ENCODE assay signal across 8 cellular contexts in genomic region chr5:181187500-181188213, GRCh38. TPM values are rescaled to one million over a fixed set of nuclear protein-coding genes. Genes with fewer than 3 reads are reported as not detected.
A peak's percentile ranks its signal among the peaks of the same experiment; 100 is the strongest.
DNase-seq lines count a peak whose midpoint lies in the region; ATAC-seq and TF ChIP-seq lines count a peak whose summit lies in the region.

No MANE protein-coding gene starts in this region.

- DNase-seq in G401 (ENCODE audit: low spot score) (peak; percentile 86), RPMI8226 (peak; percentile 76), chondrocyte (ENCODE audit: low spot score) (no peak), right lobe of liver (peak in 1 of 3 donors; percentile 48), NCI-H748 (lab: John Stamatoyannopoulos, UW; ENCODE audit: unreplicated experiment) (no peak)
- DNase-seq in stimulated activated CD8-positive, alpha-beta memory T cell treated with anti-CD3 and anti-CD28 coated beads, Interleukin-15, amount 100 ng/mL, for 24 hours (ENCODE audit: low read depth), result peak; percentile 48

- TF ChIP-seq POLR2A in right lobe of liver (IDR thresholded peaks at IDR 0.05), result no peak

- no peak overlapping the region for H3K27ac ChIP-seq in right lobe of liver

- H3K4me3 ChIP-seq in right lobe of liver, result peak overlapping the region in 2 of 3 donors; percentile 71 to 88

- peak overlapping the region; percentile 98 for H3K27ac Mint-ChIP-seq in chondrocyte (ENCODE audit: unreplicated experiment)

- no peaks in the 10 kb centered on the region for H3K27me3 Mint-ChIP-seq in chondrocyte (ENCODE audit: low read depth)

- no peaks in the 10 kb centered on the region for H3K36me3 Mint-ChIP-seq in chondrocyte (ENCODE audit: low read depth)

- H3K4me3 Mint-ChIP-seq in chondrocyte (ENCODE audit: unreplicated experiment), result peak overlapping the region; percentile 93

- WGBS in right lobe of liver (ENCODE audit: insufficient coverage, low coverage, low lambda C conversion rate, missing lambda C conversion rate), result 6% methylated on average over 27 of the region's 37 CpGs

- intact Hi-C loops in right lobe of liver (cut with DNase I), result no loop called here

- H3K4me1 ChIP-seq in right lobe of liver, result peaks cover 0 to 18% (median 0%) of the 10 kb centered on the region in 4 donors

- in situ Hi-C loops in G401 (cut with HindIII; ENCODE audit: low sequenced_read_pairs), result no loop called here

- no peaks in the 10 kb centered on the region for H3K9me3 Mint-ChIP-seq in chondrocyte (ENCODE audit: low read depth)

- TF ChIP-seq CTCF in chondrocyte (IDR thresholded peaks at IDR 0.05), result peak; percentile 74
- peak in 2 of 4 donors; percentile 5 to 18 for TF ChIP-seq CTCF in right lobe of liver (IDR thresholded peaks at IDR 0.05)

- no peaks in the 10 kb centered on the region for H3K36me3 ChIP-seq in right lobe of liver

- no peaks in the 10 kb centered on the region for H3K9me3 ChIP-seq in right lobe of liver

- ATAC-seq in right lobe of liver, result no peak
- no peak for ATAC-seq in GM21360 (IDR thresholded peaks at IDR 0.05; ENCODE audit: unreplicated experiment)
- no peak for ATAC-seq in GM18520 (IDR thresholded peaks at IDR 0.05; ENCODE audit: unreplicated experiment)

- H3K4me1 Mint-ChIP-seq in chondrocyte (ENCODE audit: low read depth), result peaks cover 29% of the 10 kb centered on the region

- H3K27me3 ChIP-seq in right lobe of liver, result no peaks in the 10 kb centered on the region

RNA-seq across cellular contexts. Expression of gene TRIM7, which starts 17.3 kb away (rescaled TPM):
- 3.9 and 5.1 TPM in 2 replicates for total RNA-seq in G401 (2014; rRNA removed; shearing (Covaris generic))
- total RNA-seq in chondrocyte (4.2 to 8.1 TPM (median 5.7 TPM) in 3 replicates), right lobe of liver (1 to 10 TPM in 1 of 6 experiments, under 1 TPM in 4, not detected in 1; 0.07 to 1.4 (median 0.26) TPM)

RNA-seq across cellular contexts. Expression of gene TRIM41, which starts 35.4 kb away (rescaled TPM):
- total RNA-seq in G401 (2014; rRNA removed; shearing (Covaris generic)), result 23.0 and 27.3 TPM in 2 replicates
- total RNA-seq in chondrocyte, result 17.9 to 24.3 TPM (median 19.3 TPM) in 3 replicates
- 10 to 100 TPM in 4 of 6 experiments, 1 to 10 TPM in 2; 7.3 to 20.6 (median 15.9) TPM for total RNA-seq in right lobe of liver

RNA-seq across cellular contexts. Expression of gene OR2V2, which starts 40.3 kb away (rescaled TPM):
- not detected in 2 replicates for total RNA-seq in G401 (2014; rRNA removed; shearing (Covaris generic))
- total RNA-seq in chondrocyte (not detected in 3 replicates), right lobe of liver (not detected)

RNA-seq across cellular contexts. Expression of gene RACK1, which starts 56.0 kb away (rescaled TPM):
- total RNA-seq in G401 (2014; rRNA removed; shearing (Covaris generic)), result 4,601 and 5,352 TPM in 2 replicates
- total RNA-seq in chondrocyte, result 995 to 1,189 TPM (median 1,167 TPM) in 3 replicates
- total RNA-seq in right lobe of liver, result 1,000 to 10,000 TPM in 2 of 6 experiments, 100 to 1,000 TPM in 4; 470 to 1,156 (median 552) TPM

RNA-seq across cellular contexts. Expression of gene OR2V1, which starts 56.7 kb away (rescaled TPM):
- total RNA-seq in G401 (2014; rRNA removed; shearing (Covaris generic)), result not detected in 2 replicates
- total RNA-seq in chondrocyte (not detected in 3 replicates), right lobe of liver (not detected)

Comparison
In these comparisons a context has a peak if more than half of its experiments do, and no peak if none do; other contexts are left out.
1. DNase-seq: peak in G401 (single experiment), RPMI8226 (single experiment) and stimulated activated CD8-positive, alpha-beta memory T cell treated with anti-CD3 and anti-CD28 coated beads, Interleukin-15, amount 100 ng/mL, for 24 hours (single experiment); none in chondrocyte (single experiment) and NCI-H748 (single experiment).